32 cellular contexts compared by ENCODE assay signal in genomic region chr11:83751041-83751440, GRCh38.
"Had no signal": no experiment of that assay in that cellular context is flagged by ENCODE, and none has a peak within 500 bp of the region (broad histone marks: within the 10 kb centered on the region; RNA-seq: fewer than 3 reads in every experiment).

No MANE protein-coding gene starts in this region.

- H3K36me3 ChIP-seq: adrenal gland, ascending aorta, brain microvascular endothelial cell, breast epithelium, cardiac muscle cell had no signal

- H3K27me3 ChIP-seq: adrenal gland, ascending aorta, body of pancreas, brain microvascular endothelial cell, breast epithelium, cardiac muscle cell had no signal

- H3K4me1 ChIP-seq: adrenal gland, ascending aorta, body of pancreas, breast epithelium had no signal

- H3K4me3 ChIP-seq: adrenal gland, ascending aorta, body of pancreas, breast epithelium, cardiac muscle cell had no signal

- H3K9me3 ChIP-seq: adrenal gland, ascending aorta, body of pancreas, breast epithelium had no signal

- DNase-seq: activated effector memory CD4-positive, alpha-beta T cell treated with anti-CD3 and anti-CD28 coated beads, Interleukin-2, amount 50 U/mL, for 16 hours; activated effector memory CD4-positive, alpha-beta T cell treated with Interleukin-2 at 50 U/mL for 16 hours; activated gamma-delta T cell; activated gamma-delta T cell treated with Interleukin-2 at 50 U/mL for 16 hours; activated naive CD4-positive, alpha-beta T cell; activated naive CD4-positive, alpha-beta T cell treated with anti-CD3 and anti-CD28 coated beads for 36 hours; activated naive CD4-positive, alpha-beta T cell treated with anti-CD3 and anti-CD28 coated beads, Interleukin-2, amount 10 ng/mL, durations not matched to agents 7 days and 5 days; activated naive CD4-positive, alpha-beta T cell treated with anti-CD3 and anti-CD28 coated beads, Interleukin-2, amount 50 U/mL, for 16 hours; activated naive CD4-positive, alpha-beta T cell treated with Interleukin-2 at 50 U/mL for 16 hours; activated naive CD8-positive, alpha-beta T cell treated with anti-CD3 and anti-CD28 coated beads for 36 hours; activated naive CD8-positive, alpha-beta T cell treated with anti-CD3 and anti-CD28 coated beads, Interleukin-2, amount 10 ng/mL, durations not matched to agents 7 days and 5 days; activated naive CD8-positive, alpha-beta T cell treated with anti-CD3 and anti-CD28 coated beads, Interleukin-2, amount 50 U/mL, for 24 hours; activated T-cell treated with anti-CD3 and anti-CD28 coated beads, Interleukin-2, amount 50 U/mL, for 1 hour; activated T-cell treated with anti-CD3 and anti-CD28 coated beads, Interleukin-2, amount 50 U/mL, for 24 hours; activated T-cell treated with anti-CD3 and anti-CD28 coated beads, Interleukin-2, amount 50 U/mL, for 4 hours; activated T-cell treated with anti-CD3 and anti-CD28 coated beads, Interleukin-2, amount 50 U/mL, for 48 hours; activated T-cell treated with anti-CD3 and anti-CD28 coated beads, Interleukin-2, amount 50 U/mL, for 72 hours; adrenal gland; amniotic stem cell; amygdala; anterior cingulate cortex; aorta; brain microvascular endothelial cell; caudate nucleus; central memory CD4-positive, alpha-beta T cell; cerebellar nuclear complex had no signal

- ATAC-seq: activated naive CD4-positive, alpha-beta T cell treated with anti-CD3 and anti-CD28 coated beads, Interleukin-2, amount 50 U/mL, for 72 hours; activated naive CD8-positive, alpha-beta T cell treated with anti-CD3 and anti-CD28 coated beads, Interleukin-2, amount 50 U/mL, for 24 hours; activated T-cell treated with anti-CD3 and anti-CD28 coated beads, Interleukin-2, amount 50 U/mL, for 4 hours; activated T-cell treated with anti-CD3 and anti-CD28 coated beads, Interleukin-2, amount 50 U/mL, for 72 hours; activated T-helper 17 cell treated with anti-CD3 and anti-CD28 coated beads, Interleukin-2, amount 50 U/mL, for 72 hours; body of pancreas had no signal

- H3K27ac ChIP-seq: adrenal gland, ascending aorta, body of pancreas, brain microvascular endothelial cell, breast epithelium, cardiac muscle cell had no signal
